9 cellular contexts compared by ENCODE assay signal in the genomic region with DNA sequence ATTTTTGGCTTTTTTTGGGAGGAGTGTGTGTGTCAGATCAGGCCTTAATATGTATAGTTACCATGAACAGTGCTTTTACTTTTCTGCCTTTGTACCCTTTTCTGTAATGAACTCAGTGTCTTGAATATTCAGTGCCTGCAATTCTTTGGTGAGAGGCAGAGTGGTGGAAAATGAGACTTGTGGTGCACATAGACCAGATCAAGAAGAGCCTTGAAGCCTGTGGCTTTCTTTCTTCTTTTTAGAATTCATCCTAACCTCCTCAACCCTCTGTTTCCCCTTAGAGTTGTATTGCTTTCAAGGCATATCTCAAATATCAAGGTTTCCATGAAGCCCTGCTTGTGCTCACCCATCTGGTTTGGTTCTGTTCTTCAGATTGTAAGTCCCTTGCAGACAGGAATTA. TPM values are rescaled to one million over a fixed set of nuclear protein-coding genes. Genes with fewer than 3 reads are reported as not detected.
DNase-seq lines count a peak whose midpoint lies in the region; ATAC-seq and TF ChIP-seq lines count a peak whose summit lies in the region.
"Had no signal": no experiment of that assay in that cellular context is flagged by ENCODE, and none has a peak within 500 bp of the region (broad histone marks: within the 10 kb centered on the region; RNA-seq: fewer than 3 reads in every experiment).

No MANE protein-coding gene starts in this region.

- peak overlapping the region; percentile 98 for H3K27ac Mint-ChIP-seq in activated T-helper 17 cell treated with anti-CD3 and anti-CD28 coated beads, Interleukin-2, amount 50 U/mL, for 72 hours

- H3K4me1 ChIP-seq in cardiac muscle cell (ENCODE audit: low read depth), result peaks cover 31% of the 10 kb centered on the region
- H3K4me1 ChIP-seq in right atrium auricular region, result peaks cover 0 to 51% of the 10 kb centered on the region in 2 donors
- peaks cover 23% of the 10 kb centered on the region for H3K4me1 ChIP-seq in iPS-18a (ENCODE audit: control insufficient read depth, low read depth, low read length)
- peaks cover 0 to 52% (median 14%) of the 10 kb centered on the region in 4 donors for H3K4me1 ChIP-seq in tibial artery

- H3K9me3 Mint-ChIP-seq in activated T-helper 17 cell treated with anti-CD3 and anti-CD28 coated beads, Interleukin-2, amount 50 U/mL, for 72 hours, result no peaks in the 10 kb centered on the region

- peaks cover 52% of the 10 kb centered on the region for H3K36me3 Mint-ChIP-seq in activated T-helper 17 cell treated with anti-CD3 and anti-CD28 coated beads, Interleukin-2, amount 50 U/mL, for 72 hours (ENCODE audit: low read depth)

- intact Hi-C loops in tibial artery (cut with DNase I; ENCODE audit: low total_unique reads), result no loop called here

- DNase-seq in cardiac muscle cell (ENCODE audit: low read depth in 1 of 2, low spot score in 1 of 2) (no peak), right atrium auricular region (ENCODE audit: low spot score) (no peak), tibial artery (no peak), NCI-H146 treated with DMSO at 0.1 percent for 48 hours (lab: John Stamatoyannopoulos, UW; ENCODE audit: unreplicated experiment) (no peak)
- no peak for DNase-seq in stimulated activated CD4-positive, alpha-beta T cell treated with anti-CD3 and anti-CD28 coated beads, Interleukin-4, amount 100 ng/mL, for 1 hour
- DNase-seq: small intestine had no signal

- TF ChIP-seq CTCF in cardiac muscle cell (IDR thresholded peaks at IDR 0.05; ENCODE audit: low read depth, low read length) (no peak), right atrium auricular region (IDR thresholded peaks at IDR 0.05) (no peak), tibial artery (IDR thresholded peaks at IDR 0.05) (no peak)

- H3K27me3 ChIP-seq in cardiac muscle cell (no peaks in the 10 kb centered on the region), right atrium auricular region (no peaks in the 10 kb centered on the region), iPS-18a (ENCODE audit: control insufficient read depth, insufficient read depth, low read length) (no peaks in the 10 kb centered on the region), tibial artery (no peaks in the 10 kb centered on the region)

- H3K4me3 Mint-ChIP-seq in activated T-helper 17 cell treated with anti-CD3 and anti-CD28 coated beads, Interleukin-2, amount 50 U/mL, for 72 hours, result peak overlapping the region; percentile 88

- H3K9me3 ChIP-seq in cardiac muscle cell (ENCODE audit: low read depth) (no peaks in the 10 kb centered on the region), right atrium auricular region (no peaks in the 10 kb centered on the region), iPS-18a (ENCODE audit: control insufficient read depth, low read depth, low read length) (no peaks in the 10 kb centered on the region), tibial artery (no peaks in the 10 kb centered on the region)

- ATAC-seq in activated T-helper 17 cell treated with anti-CD3 and anti-CD28 coated beads, Interleukin-2, amount 50 U/mL, for 72 hours (replicated peaks), result peak; percentile 18
- ATAC-seq in GM18517 (IDR thresholded peaks at IDR 0.05; ENCODE audit: unreplicated experiment), result no peak

- H3K4me3 ChIP-seq in cardiac muscle cell (peak overlapping the region; percentile 76), right atrium auricular region (peak overlapping the region in 1 of 2 donors; percentile 11), iPS-18a (ENCODE audit: low read length) (peak overlapping the region; percentile 68), tibial artery (peak overlapping the region; percentile 86 to 96)

- peak overlapping the region; percentile 86 for H3K9ac ChIP-seq in iPS-18a (ENCODE audit: low read length)

- peaks cover 38% of the 10 kb centered on the region for H3K4me1 Mint-ChIP-seq in activated T-helper 17 cell treated with anti-CD3 and anti-CD28 coated beads, Interleukin-2, amount 50 U/mL, for 72 hours

- H3K27ac ChIP-seq in cardiac muscle cell (no peak overlapping the region), right atrium auricular region (no peak overlapping the region), iPS-18a (ENCODE audit: low read length) (no peak overlapping the region), tibial artery (no peak overlapping the region)

- no peaks in the 10 kb centered on the region for H3K27me3 Mint-ChIP-seq in activated T-helper 17 cell treated with anti-CD3 and anti-CD28 coated beads, Interleukin-2, amount 50 U/mL, for 72 hours

- H3K36me3 ChIP-seq in cardiac muscle cell (no peaks in the 10 kb centered on the region), right atrium auricular region (no peaks in the 10 kb centered on the region), iPS-18a (ENCODE audit: control insufficient read depth, low read depth, low read length) (peaks cover 7% of the 10 kb centered on the region), tibial artery (peaks cover 0 to 3% (median 0%) of the 10 kb centered on the region in 3 donors)

RNA-seq across cellular contexts. Expression of a gene that starts 2.6 kb away (rescaled TPM):
- total RNA-seq in cardiac muscle cell, result 24.5 and 50.2 TPM in 2 replicates
- 31.6 and 39.6 TPM in 2 replicates for polyA plus RNA-seq in cardiac muscle cell
- 10 to 100 TPM; 23.6 to 25.3 TPM for total RNA-seq in right atrium auricular region
- 10 to 100 TPM; 52.1 to 59.0 TPM for total RNA-seq in activated T-helper 17 cell treated with anti-CD3 and anti-CD28 coated beads, Interleukin-2, amount 50 U/mL, for 72 hours

RNA-seq across cellular contexts. Expression of a gene that starts 52.8 kb away (rescaled TPM):
- total RNA-seq in cardiac muscle cell (21.9 and 23.9 TPM in 2 replicates), right atrium auricular region (10 to 100 TPM; 12.6 to 20.0 TPM)
- 15.9 and 18.1 TPM in 2 replicates for polyA plus RNA-seq in cardiac muscle cell
- 10 to 100 TPM; 62.9 to 77.6 TPM for total RNA-seq in activated T-helper 17 cell treated with anti-CD3 and anti-CD28 coated beads, Interleukin-2, amount 50 U/mL, for 72 hours

RNA-seq across cellular contexts. Expression of a gene that starts 52.8 kb away (rescaled TPM):
- 14.9 and 28.9 TPM in 2 replicates for total RNA-seq in cardiac muscle cell
- 12.9 and 19.2 TPM in 2 replicates for polyA plus RNA-seq in cardiac muscle cell
- 10 to 100 TPM; 15.6 to 16.3 TPM for total RNA-seq in right atrium auricular region
- 10 to 100 TPM; 30.7 to 37.0 TPM for total RNA-seq in activated T-helper 17 cell treated with anti-CD3 and anti-CD28 coated beads, Interleukin-2, amount 50 U/mL, for 72 hours
